ENCODE assay signal across 2 cellular contexts in genomic region chr2:7473135-7473771, GRCh38.
TF ChIP-seq lines count a peak whose summit lies in the region.

No MANE protein-coding gene starts in this region.

TF ChIP-seq in GM23338, 12 proteins besides CTCF, POLR2A, EP300 and RAD21:
- TF ChIP-seq NANOG (IDR thresholded peaks at IDR 0.05; ENCODE audit: borderline replicate concordance) (no peak), ZNF331 (CRISPR knock-in tag; IDR thresholded peaks at IDR 0.05; ENCODE audit: low read depth) (no peak), STAT1 (IDR thresholded peaks at IDR 0.05; ENCODE audit: unreplicated experiment) (no peak), EZH2 (IDR thresholded peaks at IDR 0.05; ENCODE audit: low read depth, unreplicated experiment) (no peak), POLR2AphosphoS5 (IDR thresholded peaks at IDR 0.05; ENCODE audit: low read depth) (no peak), ZNF114 (CRISPR knock-in tag; IDR thresholded peaks at IDR 0.05) (no peak), EZH2phosphoT487 (IDR thresholded peaks at IDR 0.05; ENCODE audit: unreplicated experiment) (no peak), ZNF462 (CRISPR knock-in tag; IDR thresholded peaks at IDR 0.05) (no peak), CREB1 (CRISPR knock-in tag; IDR thresholded peaks at IDR 0.05; ENCODE audit: low read depth) (no peak)

TF ChIP-seq in H1, 55 proteins besides CTCF, POLR2A, EP300 and RAD21:
- TF ChIP-seq JUN (IDR thresholded peaks at IDR 0.05; ENCODE audit: low read depth, low read length) (no peak), KDM4A (IDR thresholded peaks at IDR 0.05; ENCODE audit: low read depth, low read length, severe bottlenecking) (no peak), CBX5 (IDR thresholded peaks at IDR 0.05; ENCODE audit: low read depth, low read length) (no peak), BRCA1 (IDR thresholded peaks at IDR 0.05; ENCODE audit: low read depth, low read length) (no peak), CEBPB (IDR thresholded peaks at IDR 0.05; ENCODE audit: low read depth, low read length) (no peak), HDAC2 (IDR thresholded peaks at IDR 0.05; ENCODE audit: borderline replicate concordance in 1 of 2, low read depth in 2 of 2, low read length in 2 of 2) (no peak)
